In genomic region chr9:115650768-115651167, GRCh38 we compare ENCODE assay signal across 13 cellular contexts.
A peak's percentile ranks its signal among the peaks of the same experiment; 100 is the strongest.
DNase-seq lines count a peak whose midpoint lies in the region; ATAC-seq and TF ChIP-seq lines count a peak whose summit lies in the region.
"Had no signal": no experiment of that assay in that cellular context is flagged by ENCODE, and none has a peak within 500 bp of the region (broad histone marks: within the 10 kb centered on the region; RNA-seq: fewer than 3 reads in every experiment).

No MANE protein-coding gene starts in this region.

- H3K9me3 ChIP-seq in heart right ventricle: no peaks in the 10 kb centered on the region
- no peaks in the 10 kb centered on the region for H3K9me3 ChIP-seq in aorta (ENCODE audit: control insufficient read depth, low read length)
- H3K9me3 ChIP-seq: A549 had no signal

- intact Hi-C loops in heart right ventricle (cut with DNase I): no loop called here
- intact Hi-C loops in Right ventricle myocardium superior (cut with DNase I): no loop called here
- intact Hi-C loops in aorta (cut with DNase I): loop anchor here (1.0 to 10.0 kb wide), 2 partner anchors 22 to 56 kb away; no protein-coding TSS in a partner anchor

- no peak overlapping the region for H3K4me3 Mint-ChIP-seq in nephron progenitor cell
- H3K4me3 Mint-ChIP-seq: natural killer cell treated with Interleukin-12 subunit alpha and Interleukin-12 subunit beta and Interleukin-15 and Interleukin-18, amount 100 ng/mL, for 72 hours had no signal

- H3K4me1 ChIP-seq in heart right ventricle: peaks cover 0 to 10% (median 0%) of the 10 kb centered on the region in 9 donors
- peaks cover 0 to 9% of the 10 kb centered on the region in 2 donors for H3K4me1 ChIP-seq in aorta (ENCODE audit: control insufficient read depth in 1 of 2, insufficient read depth in 2 of 2, low read length in 2 of 2)
- H3K4me1 ChIP-seq: A549 had no signal

- peaks cover 21% of the 10 kb centered on the region for H3K4me1 Mint-ChIP-seq in nephron progenitor cell

- no peaks in the 10 kb centered on the region for H3K9me3 Mint-ChIP-seq in nephron progenitor cell
- H3K9me3 Mint-ChIP-seq: natural killer cell treated with Interleukin-12 subunit alpha and Interleukin-12 subunit beta and Interleukin-15 and Interleukin-18, amount 100 ng/mL, for 72 hours had no signal

- no peak for ATAC-seq in heart right ventricle
- ATAC-seq in Right ventricle myocardium superior (ENCODE audit: poor library complexity): no peak
- peak; percentile 23 for ATAC-seq in aorta (ENCODE audit: low FRiP score)
- ATAC-seq: A549; natural killer cell treated with Interleukin-12 subunit alpha and Interleukin-12 subunit beta and Interleukin-15 and Interleukin-18, amount 100 ng/mL, for 72 hours had no signal

- no peak for DNase-seq in heart right ventricle
- DNase-seq in Right ventricle myocardium superior: no peak
- no peak for DNase-seq in coronary artery (ENCODE audit: low spot score)
- DNase-seq in nephron progenitor cell: no peak
- no peak for DNase-seq in aorta
- no peak for DNase-seq in 8988T
- no peak for DNase-seq in stimulated activated CD4-positive, alpha-beta T cell treated with anti-CD3 and anti-CD28 coated beads, Interleukin-1b, Interleukin-23, amount 100 ng/mL, for 48 hours
- no peak for DNase-seq in NCI-H1930 (lab: John Stamatoyannopoulos, UW)
- DNase-seq: NCI-H446; stimulated activated naive CD4-positive, alpha-beta T cell had no signal

- no peaks in the 10 kb centered on the region for H3K36me3 ChIP-seq in heart right ventricle
- H3K36me3 ChIP-seq in aorta (ENCODE audit: control insufficient read depth in 1 of 2, insufficient read depth in 2 of 2, low read length in 1 of 2): no peaks in the 10 kb centered on the region

- H3K27me3 ChIP-seq in heart right ventricle: no peaks in the 10 kb centered on the region
- no peaks in the 10 kb centered on the region for H3K27me3 ChIP-seq in aorta (ENCODE audit: control insufficient read depth in 1 of 2, insufficient read depth in 2 of 2, low read length in 1 of 2)

- peaks cover 7% of the 10 kb centered on the region for H3K27me3 Mint-ChIP-seq in nephron progenitor cell (ENCODE audit: low read depth, poor library complexity)
- H3K27me3 Mint-ChIP-seq: natural killer cell treated with Interleukin-12 subunit alpha and Interleukin-12 subunit beta and Interleukin-15 and Interleukin-18, amount 100 ng/mL, for 72 hours had no signal

- H3K4me3 ChIP-seq in heart right ventricle: no peak overlapping the region
- no peak overlapping the region for H3K4me3 ChIP-seq in coronary artery
- H3K4me3 ChIP-seq in aorta (ENCODE audit: low read length in 2 of 2): no peak overlapping the region
- H3K4me3 ChIP-seq: A549 had no signal

- H3K27ac Mint-ChIP-seq in nephron progenitor cell: peak overlapping the region; percentile 8
- H3K27ac Mint-ChIP-seq: natural killer cell treated with Interleukin-12 subunit alpha and Interleukin-12 subunit beta and Interleukin-15 and Interleukin-18, amount 100 ng/mL, for 72 hours had no signal

- TF ChIP-seq CTCF in heart right ventricle (IDR thresholded peaks at IDR 0.05) (no peak), coronary artery (IDR thresholded peaks at IDR 0.05) (no peak), nephron progenitor cell (IDR thresholded peaks at IDR 0.05) (no peak)

- peak overlapping the region in 8 of 10 donors; percentile 6 to 76 (median 62) for H3K27ac ChIP-seq in heart right ventricle
- peak overlapping the region; percentile 60 to 88 for H3K27ac ChIP-seq in coronary artery
- peak overlapping the region; percentile 75 to 84 for H3K27ac ChIP-seq in aorta (ENCODE audit: low read depth in 1 of 2, low read length in 2 of 2)
- H3K27ac ChIP-seq: RWPE1 had no signal

- H3K36me3 Mint-ChIP-seq in nephron progenitor cell (ENCODE audit: low read depth): no peaks in the 10 kb centered on the region
- H3K36me3 Mint-ChIP-seq: natural killer cell treated with Interleukin-12 subunit alpha and Interleukin-12 subunit beta and Interleukin-15 and Interleukin-18, amount 100 ng/mL, for 72 hours had no signal

Comparison
In these comparisons a context has a peak if more than half of its experiments do, and no peak if none do; other contexts are left out.
1. intact Hi-C loops: an anchor here in aorta (1.0 to 10.0 kb wide); none called in heart right ventricle and Right ventricle myocardium superior.